In the genomic region with DNA sequence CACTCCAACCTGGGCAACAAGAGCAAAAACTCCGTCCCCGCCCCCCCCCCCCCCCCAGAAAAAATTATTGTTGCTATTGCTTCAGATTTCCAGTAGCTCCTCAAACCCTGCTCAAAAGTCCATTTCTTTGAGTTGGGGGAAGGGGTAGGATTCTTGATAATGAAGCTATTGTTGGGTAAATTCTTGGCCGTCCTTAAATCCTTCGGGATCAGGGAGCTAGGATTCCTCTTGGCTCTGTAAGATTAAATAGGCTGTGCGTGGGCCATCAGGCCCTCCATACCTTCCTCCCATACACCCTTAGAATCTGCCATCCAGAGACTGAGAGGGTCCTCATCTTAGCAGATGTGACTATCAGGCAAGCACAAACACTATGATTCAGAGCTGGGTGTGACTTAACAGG, we compare ENCODE assay signal across 21 cellular contexts.
"Had no signal": no experiment of that assay in that cellular context is flagged by ENCODE, and none has a peak within 500 bp of the region (broad histone marks: within the 10 kb centered on the region; RNA-seq: fewer than 3 reads in every experiment).

No MANE protein-coding gene starts in this region.

- H3K4me3 ChIP-seq: gastrocnemius medialis, heart right ventricle, psoas muscle, right lobe of liver, testis, tibial nerve, upper lobe of right lung, vagina had no signal

- H3K4me1 ChIP-seq: gastrocnemius medialis, psoas muscle, right lobe of liver, testis, vagina had no signal

- DNase-seq: effector CD4-positive, alpha-beta T cell; gastrocnemius medialis; heart right ventricle; hypothalamus; mammary epithelial cell; naive thymus-derived CD4-positive, alpha-beta T cell; nephron progenitor cell; psoas muscle; retina; right lobe of liver; stimulated activated CD4-positive, alpha-beta T cell treated with anti-CD3 and anti-CD28 coated beads, Interleukin-4, amount 100 ng/mL, for 1 hour; stimulated activated CD8-positive, alpha-beta memory T cell treated with anti-CD3 and anti-CD28 coated beads, Interleukin-4, amount 100 ng/mL, for 48 hours; testis; upper lobe of right lung had no signal

- H3K4me3 Mint-ChIP-seq: naive thymus-derived CD4-positive, alpha-beta T cell; nephron progenitor cell; stimulated activated effector memory CD8-positive, alpha-beta T cell treated with anti-CD3 and anti-CD28 coated beads, Interleukin-12 subunit alpha, Interleukin-12 subunit beta, amount 100 ng/mL, for 72 hours; stimulated activated naive CD8-positive, alpha-beta T cell treated with anti-CD3 and anti-CD28 coated beads, Interleukin-15, Interleukin-2, amounts not matched to agents 100 ng/mL and 50 ng/mL, for 24 hours had no signal

- H3K27me3 ChIP-seq: gastrocnemius medialis, heart right ventricle, neutrophil, right lobe of liver, testis, tibial nerve, upper lobe of right lung, vagina had no signal

- H3K4me1 Mint-ChIP-seq: nephron progenitor cell had no signal

- H3K27ac Mint-ChIP-seq: naive thymus-derived CD4-positive, alpha-beta T cell; nephron progenitor cell; stimulated activated effector memory CD8-positive, alpha-beta T cell treated with anti-CD3 and anti-CD28 coated beads, Interleukin-12 subunit alpha, Interleukin-12 subunit beta, amount 100 ng/mL, for 72 hours; stimulated activated naive CD8-positive, alpha-beta T cell treated with anti-CD3 and anti-CD28 coated beads, Interleukin-15, Interleukin-2, amounts not matched to agents 100 ng/mL and 50 ng/mL, for 24 hours had no signal

- ATAC-seq: esophagus mucosa; gastrocnemius medialis; heart right ventricle; left lobe of liver; naive thymus-derived CD4-positive, alpha-beta T cell; psoas muscle; right lobe of liver; stimulated activated effector memory CD8-positive, alpha-beta T cell treated with anti-CD3 and anti-CD28 coated beads, Interleukin-12 subunit alpha, Interleukin-12 subunit beta, amount 100 ng/mL, for 72 hours; upper lobe of right lung had no signal

- H3K9me3 ChIP-seq: gastrocnemius medialis, heart right ventricle, neutrophil, psoas muscle, right lobe of liver, testis, tibial nerve, upper lobe of right lung, vagina had no signal

- H3K27ac ChIP-seq: gastrocnemius medialis, heart right ventricle, neutrophil, psoas muscle, right lobe of liver, testis, tibial nerve, upper lobe of right lung, vagina had no signal

- H3K27me3 Mint-ChIP-seq: stimulated activated naive CD8-positive, alpha-beta T cell treated with anti-CD3 and anti-CD28 coated beads, Interleukin-15, Interleukin-2, amounts not matched to agents 100 ng/mL and 50 ng/mL, for 24 hours had no signal

- H3K9me3 Mint-ChIP-seq: naive thymus-derived CD4-positive, alpha-beta T cell; nephron progenitor cell; stimulated activated effector memory CD8-positive, alpha-beta T cell treated with anti-CD3 and anti-CD28 coated beads, Interleukin-12 subunit alpha, Interleukin-12 subunit beta, amount 100 ng/mL, for 72 hours; stimulated activated naive CD8-positive, alpha-beta T cell treated with anti-CD3 and anti-CD28 coated beads, Interleukin-15, Interleukin-2, amounts not matched to agents 100 ng/mL and 50 ng/mL, for 24 hours had no signal
